ENCODE assay signal across 9 cellular contexts in genomic region chr2:176178271-176178806, GRCh38. TPM values are rescaled to one million over a fixed set of nuclear protein-coding genes. Genes with fewer than 3 reads are reported as not detected.
A peak's percentile ranks its signal among the peaks of the same experiment; 100 is the strongest.
DNase-seq lines count a peak whose midpoint lies in the region; ATAC-seq and TF ChIP-seq lines count a peak whose summit lies in the region.
"Had no signal": no experiment of that assay in that cellular context is flagged by ENCODE, and none has a peak within 500 bp of the region (broad histone marks: within the 10 kb centered on the region; RNA-seq: fewer than 3 reads in every experiment).

No MANE protein-coding gene starts in this region.

- no peak for DNase-seq in T-helper 2 cell treated with Interferon-gamma antibody and Interleukin-4, amounts not matched to agents 5 μg/mL and 100 μg/mL, for 36 hours (ENCODE audit: low spot score)
- no peak for DNase-seq in T-helper 2 cell
- DNase-seq in NCI-H82 treated with DMSO at 0.1 percent for 48 hours (lab: John Stamatoyannopoulos, UW; ENCODE audit: unreplicated experiment): peak; percentile 25
- no peak for DNase-seq in stomach
- DNase-seq in SK-N-DZ (ENCODE audit: low spot score): no peak

- TF ChIP-seq EP300 in gastroesophageal sphincter (IDR thresholded peaks at IDR 0.05): no peak
- TF ChIP-seq EP300 in stomach (IDR thresholded peaks at IDR 0.05): no peak

- peak overlapping the region; percentile 50 for H3K4me3 Mint-ChIP-seq in T-helper 2 cell treated with Interferon-gamma antibody and Interleukin-4, amounts not matched to agents 5 μg/mL and 100 μg/mL, for 36 hours

- WGBS in gastroesophageal sphincter (ENCODE audit: low coverage in 1 of 2), 2 donors: 0% methylated on average over 2 of the region's 40 CpGs; no CpG with 5 or more reads in 1 of the 2 donors
- WGBS in stomach, 5 donors: 1 to 6% (median 2%) methylated on average over 29 to 40 of the region's 40 CpGs

- peaks cover 87% of the 10 kb centered on the region for H3K27me3 Mint-ChIP-seq in T-helper 2 cell treated with Interferon-gamma antibody and Interleukin-4, amounts not matched to agents 5 μg/mL and 100 μg/mL, for 36 hours (ENCODE audit: low read depth)

- H3K27ac ChIP-seq in gastroesophageal sphincter (peak overlapping the region in 3 of 4 donors; percentile 33 to 57 (median 56)), stomach (peak overlapping the region; percentile 29 to 56 (median 50))
- H3K27ac ChIP-seq: BLaER1 had no signal

- peaks cover 8% of the 10 kb centered on the region for H3K4me1 Mint-ChIP-seq in T-helper 2 cell treated with Interferon-gamma antibody and Interleukin-4, amounts not matched to agents 5 μg/mL and 100 μg/mL, for 36 hours (ENCODE audit: low read depth)

- intact Hi-C loops in stomach (cut with DNase I; ENCODE audit: low total_unique reads): no loop called here

- H3K4me1 ChIP-seq in gastroesophageal sphincter (peaks cover 0 to 21% (median 5%) of the 10 kb centered on the region in 3 donors), stomach (peaks cover 0 to 27% (median 18%) of the 10 kb centered on the region in 4 donors)
- H3K4me1 ChIP-seq: BLaER1 had no signal

- no peak overlapping the region for H3K27ac Mint-ChIP-seq in T-helper 2 cell treated with Interferon-gamma antibody and Interleukin-4, amounts not matched to agents 5 μg/mL and 100 μg/mL, for 36 hours

- H3K9me3 ChIP-seq in gastroesophageal sphincter (no peaks in the 10 kb centered on the region), stomach (no peaks in the 10 kb centered on the region)

- no peaks in the 10 kb centered on the region for H3K36me3 ChIP-seq in gastroesophageal sphincter
- no peaks in the 10 kb centered on the region for H3K36me3 ChIP-seq in stomach
- H3K36me3 ChIP-seq: BLaER1 had no signal

- no peak for TF ChIP-seq POLR2A in gastroesophageal sphincter (IDR thresholded peaks at IDR 0.05)
- no peak for TF ChIP-seq POLR2A in stomach (IDR thresholded peaks at IDR 0.05)

- H3K9me3 Mint-ChIP-seq in T-helper 2 cell treated with Interferon-gamma antibody and Interleukin-4, amounts not matched to agents 5 μg/mL and 100 μg/mL, for 36 hours: no peaks in the 10 kb centered on the region

- H3K27me3 ChIP-seq in gastroesophageal sphincter: peaks cover 98% of the 10 kb centered on the region
- H3K27me3 ChIP-seq in stomach: peaks cover 21 to 100% (median 57%) of the 10 kb centered on the region in 3 donors

- no peaks in the 10 kb centered on the region for H3K36me3 Mint-ChIP-seq in T-helper 2 cell treated with Interferon-gamma antibody and Interleukin-4, amounts not matched to agents 5 μg/mL and 100 μg/mL, for 36 hours (ENCODE audit: low read depth)

- ATAC-seq in gastroesophageal sphincter (peak; percentile 32), HG03097 (IDR thresholded peaks at IDR 0.05; ENCODE audit: low FRiP score, unreplicated experiment) (no peak), HG03045 (IDR thresholded peaks at IDR 0.05; ENCODE audit: unreplicated experiment) (no peak)

- no peak for TF ChIP-seq CTCF in gastroesophageal sphincter (IDR thresholded peaks at IDR 0.05)
- no peak for TF ChIP-seq CTCF in stomach (IDR thresholded peaks at IDR 0.05)

- peak overlapping the region in 1 of 2 donors; percentile 36 for H3K4me3 ChIP-seq in gastroesophageal sphincter
- peak overlapping the region; percentile 19 to 26 (median 25) for H3K4me3 ChIP-seq in stomach
- H3K4me3 ChIP-seq: BLaER1 had no signal

RNA-seq across cellular contexts. Expression of gene HOXD1, which starts 10.1 kb away (rescaled TPM):
- total RNA-seq in gastroesophageal sphincter (under 1 TPM in 3 of 4 donors, not detected in 1; 0.13 to 0.54 (median 0.32) TPM), stomach (under 1 TPM in 1 of 5 donors, not detected in 4; 0.18 TPM)
- polyA plus RNA-seq in stomach: under 1 TPM in 2 of 3 donors, not detected in 1; 0.12 to 0.23 TPM
- polyA plus RNA-seq in SK-N-DZ (2014; cell fraction: cytosol; rRNA removed): 0.66 and 1.1 TPM in 2 replicates
- 2.0 and 2.8 TPM in 2 replicates for polyA plus RNA-seq in SK-N-DZ (2014; cell fraction: nucleus; rRNA removed)

RNA-seq across cellular contexts. Expression of gene HOXD3, which starts 21.2 kb away (rescaled TPM):
- total RNA-seq in gastroesophageal sphincter: 1 to 10 TPM; 1.8 to 2.7 (median 2.2) TPM
- total RNA-seq in stomach: 10 to 100 TPM in 1 of 5 donors, 1 to 10 TPM in 2, not detected in 2; 1.5 to 11.0 (median 2.5) TPM
- polyA plus RNA-seq in stomach: 1 to 10 TPM in 1 of 3 donors, under 1 TPM in 2; 0.44 to 2.7 (median 0.78) TPM
- polyA plus RNA-seq in SK-N-DZ (2014; cell fraction: cytosol; rRNA removed): 1.6 and 2.3 TPM in 2 replicates
- 2.0 and 10.4 TPM in 2 replicates for polyA plus RNA-seq in SK-N-DZ (2014; cell fraction: nucleus; rRNA removed)

RNA-seq across cellular contexts. Expression of gene HOXD4, which starts 27.0 kb away (rescaled TPM):
- total RNA-seq in gastroesophageal sphincter (1 to 10 TPM in 2 of 4 donors, under 1 TPM in 1, not detected in 1; 0.69 to 3.6 (median 1.3) TPM), stomach (1 to 10 TPM in 2 of 5 donors, not detected in 3; 2.4 to 9.6 TPM)
- under 1 TPM in 2 of 3 donors, not detected in 1; 0.25 to 0.75 TPM for polyA plus RNA-seq in stomach
- polyA plus RNA-seq in SK-N-DZ (2014; cell fraction: cytosol; rRNA removed): 2.6 and 11.6 TPM in 2 replicates
- polyA plus RNA-seq in SK-N-DZ (2014; cell fraction: nucleus; rRNA removed): 47.5 and 55.4 TPM in 2 replicates

RNA-seq across cellular contexts. Expression of gene HOXD8, which starts 48.8 kb away (rescaled TPM):
- 1 to 10 TPM; 2.3 to 6.9 (median 3.4) TPM for total RNA-seq in gastroesophageal sphincter
- total RNA-seq in stomach: 10 to 100 TPM in 1 of 5 donors, 1 to 10 TPM in 1, under 1 TPM in 1, not detected in 2; 0.58 to 15.9 (median 5.1) TPM
- 1 to 10 TPM in 2 of 3 donors, under 1 TPM in 1; 0.87 to 1.8 (median 1.7) TPM for polyA plus RNA-seq in stomach
- polyA plus RNA-seq in SK-N-DZ (2014; cell fraction: cytosol; rRNA removed): 28.1 and 35.4 TPM in 2 replicates
- polyA plus RNA-seq in SK-N-DZ (2014; cell fraction: nucleus; rRNA removed): 28.0 and 35.7 TPM in 2 replicates

RNA-seq across cellular contexts. Expression of gene HOXD9, which starts 55.8 kb away (rescaled TPM):
- total RNA-seq in gastroesophageal sphincter (1 to 10 TPM in 2 of 4 donors, under 1 TPM in 2; 0.47 to 2.9 (median 1.2) TPM), stomach (under 1 TPM in 1 of 5 donors, not detected in 4; 0.18 TPM)
- polyA plus RNA-seq in stomach: under 1 TPM; 0.31 to 0.76 (median 0.68) TPM
- 20.1 and 20.4 TPM in 2 replicates for polyA plus RNA-seq in SK-N-DZ (2014; cell fraction: cytosol; rRNA removed)
- polyA plus RNA-seq in SK-N-DZ (2014; cell fraction: nucleus; rRNA removed): 15.7 and 22.6 TPM in 2 replicates
